ENCODE assay signal across 1 cellular context in the genomic region with DNA sequence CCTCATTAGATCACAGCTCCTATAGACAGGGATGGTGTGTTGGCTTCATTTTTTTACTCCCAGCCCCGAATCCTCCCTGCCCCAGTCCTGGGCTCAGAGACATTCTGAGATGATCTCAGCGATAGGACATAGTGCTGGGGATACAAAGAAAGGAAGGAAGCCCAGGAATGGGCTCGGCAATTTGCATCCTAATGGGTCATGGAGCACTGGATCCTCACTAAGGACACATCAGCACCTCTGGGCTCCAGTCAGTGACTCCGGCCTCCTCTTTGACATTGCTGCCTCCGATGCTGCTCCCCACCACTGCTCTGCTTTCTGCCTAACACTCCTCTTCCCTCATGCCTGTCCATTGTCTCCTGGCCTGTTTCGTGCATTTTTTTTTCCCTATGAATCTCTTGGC.
TF ChIP-seq lines count a peak whose summit lies in the region.

No MANE protein-coding gene starts in this region.

TF ChIP-seq in H1, 55 proteins besides CTCF, POLR2A, EP300 and RAD21 (continued from another document):
- TF ChIP-seq RFX5 (IDR thresholded peaks at IDR 0.05; ENCODE audit: borderline replicate concordance, low read depth, low read length), result no peak
- TF ChIP-seq HDAC2 (IDR thresholded peaks at IDR 0.05; ENCODE audit: borderline replicate concordance in 1 of 2, low read depth in 2 of 2, low read length in 2 of 2), result no peak
- no peak for TF ChIP-seq NANOG (IDR thresholded peaks at IDR 0.05; ENCODE audit: insufficient read depth, low read depth, low read length, poor library complexity, severe bottlenecking)
- TF ChIP-seq SP2 (IDR thresholded peaks at IDR 0.05; ENCODE audit: low read length), result no peak
- TF ChIP-seq RNF2 (IDR thresholded peaks at IDR 0.05; ENCODE audit: borderline replicate concordance, low read depth, low read length, missing control alignments, poor library complexity, severe bottlenecking), result no peak
- no peak for TF ChIP-seq CTBP2 (IDR thresholded peaks at IDR 0.05; ENCODE audit: borderline replicate concordance, insufficient read depth, insufficient read length, low read length)
- TF ChIP-seq E2F6 (IDR thresholded peaks at IDR 0.05), result no peak
- no peak for TF ChIP-seq GTF2F1 (IDR thresholded peaks at IDR 0.05; ENCODE audit: borderline replicate concordance, low read depth, low read length)
- no peak for TF ChIP-seq CREB1 (IDR thresholded peaks at IDR 0.05)
- no peak for TF ChIP-seq CHD2 (IDR thresholded peaks at IDR 0.05; ENCODE audit: low read length)
- no peak for TF ChIP-seq POLR2AphosphoS5 (IDR thresholded peaks at IDR 0.05; ENCODE audit: low read depth, low read length)
- TF ChIP-seq, protein P1, sequence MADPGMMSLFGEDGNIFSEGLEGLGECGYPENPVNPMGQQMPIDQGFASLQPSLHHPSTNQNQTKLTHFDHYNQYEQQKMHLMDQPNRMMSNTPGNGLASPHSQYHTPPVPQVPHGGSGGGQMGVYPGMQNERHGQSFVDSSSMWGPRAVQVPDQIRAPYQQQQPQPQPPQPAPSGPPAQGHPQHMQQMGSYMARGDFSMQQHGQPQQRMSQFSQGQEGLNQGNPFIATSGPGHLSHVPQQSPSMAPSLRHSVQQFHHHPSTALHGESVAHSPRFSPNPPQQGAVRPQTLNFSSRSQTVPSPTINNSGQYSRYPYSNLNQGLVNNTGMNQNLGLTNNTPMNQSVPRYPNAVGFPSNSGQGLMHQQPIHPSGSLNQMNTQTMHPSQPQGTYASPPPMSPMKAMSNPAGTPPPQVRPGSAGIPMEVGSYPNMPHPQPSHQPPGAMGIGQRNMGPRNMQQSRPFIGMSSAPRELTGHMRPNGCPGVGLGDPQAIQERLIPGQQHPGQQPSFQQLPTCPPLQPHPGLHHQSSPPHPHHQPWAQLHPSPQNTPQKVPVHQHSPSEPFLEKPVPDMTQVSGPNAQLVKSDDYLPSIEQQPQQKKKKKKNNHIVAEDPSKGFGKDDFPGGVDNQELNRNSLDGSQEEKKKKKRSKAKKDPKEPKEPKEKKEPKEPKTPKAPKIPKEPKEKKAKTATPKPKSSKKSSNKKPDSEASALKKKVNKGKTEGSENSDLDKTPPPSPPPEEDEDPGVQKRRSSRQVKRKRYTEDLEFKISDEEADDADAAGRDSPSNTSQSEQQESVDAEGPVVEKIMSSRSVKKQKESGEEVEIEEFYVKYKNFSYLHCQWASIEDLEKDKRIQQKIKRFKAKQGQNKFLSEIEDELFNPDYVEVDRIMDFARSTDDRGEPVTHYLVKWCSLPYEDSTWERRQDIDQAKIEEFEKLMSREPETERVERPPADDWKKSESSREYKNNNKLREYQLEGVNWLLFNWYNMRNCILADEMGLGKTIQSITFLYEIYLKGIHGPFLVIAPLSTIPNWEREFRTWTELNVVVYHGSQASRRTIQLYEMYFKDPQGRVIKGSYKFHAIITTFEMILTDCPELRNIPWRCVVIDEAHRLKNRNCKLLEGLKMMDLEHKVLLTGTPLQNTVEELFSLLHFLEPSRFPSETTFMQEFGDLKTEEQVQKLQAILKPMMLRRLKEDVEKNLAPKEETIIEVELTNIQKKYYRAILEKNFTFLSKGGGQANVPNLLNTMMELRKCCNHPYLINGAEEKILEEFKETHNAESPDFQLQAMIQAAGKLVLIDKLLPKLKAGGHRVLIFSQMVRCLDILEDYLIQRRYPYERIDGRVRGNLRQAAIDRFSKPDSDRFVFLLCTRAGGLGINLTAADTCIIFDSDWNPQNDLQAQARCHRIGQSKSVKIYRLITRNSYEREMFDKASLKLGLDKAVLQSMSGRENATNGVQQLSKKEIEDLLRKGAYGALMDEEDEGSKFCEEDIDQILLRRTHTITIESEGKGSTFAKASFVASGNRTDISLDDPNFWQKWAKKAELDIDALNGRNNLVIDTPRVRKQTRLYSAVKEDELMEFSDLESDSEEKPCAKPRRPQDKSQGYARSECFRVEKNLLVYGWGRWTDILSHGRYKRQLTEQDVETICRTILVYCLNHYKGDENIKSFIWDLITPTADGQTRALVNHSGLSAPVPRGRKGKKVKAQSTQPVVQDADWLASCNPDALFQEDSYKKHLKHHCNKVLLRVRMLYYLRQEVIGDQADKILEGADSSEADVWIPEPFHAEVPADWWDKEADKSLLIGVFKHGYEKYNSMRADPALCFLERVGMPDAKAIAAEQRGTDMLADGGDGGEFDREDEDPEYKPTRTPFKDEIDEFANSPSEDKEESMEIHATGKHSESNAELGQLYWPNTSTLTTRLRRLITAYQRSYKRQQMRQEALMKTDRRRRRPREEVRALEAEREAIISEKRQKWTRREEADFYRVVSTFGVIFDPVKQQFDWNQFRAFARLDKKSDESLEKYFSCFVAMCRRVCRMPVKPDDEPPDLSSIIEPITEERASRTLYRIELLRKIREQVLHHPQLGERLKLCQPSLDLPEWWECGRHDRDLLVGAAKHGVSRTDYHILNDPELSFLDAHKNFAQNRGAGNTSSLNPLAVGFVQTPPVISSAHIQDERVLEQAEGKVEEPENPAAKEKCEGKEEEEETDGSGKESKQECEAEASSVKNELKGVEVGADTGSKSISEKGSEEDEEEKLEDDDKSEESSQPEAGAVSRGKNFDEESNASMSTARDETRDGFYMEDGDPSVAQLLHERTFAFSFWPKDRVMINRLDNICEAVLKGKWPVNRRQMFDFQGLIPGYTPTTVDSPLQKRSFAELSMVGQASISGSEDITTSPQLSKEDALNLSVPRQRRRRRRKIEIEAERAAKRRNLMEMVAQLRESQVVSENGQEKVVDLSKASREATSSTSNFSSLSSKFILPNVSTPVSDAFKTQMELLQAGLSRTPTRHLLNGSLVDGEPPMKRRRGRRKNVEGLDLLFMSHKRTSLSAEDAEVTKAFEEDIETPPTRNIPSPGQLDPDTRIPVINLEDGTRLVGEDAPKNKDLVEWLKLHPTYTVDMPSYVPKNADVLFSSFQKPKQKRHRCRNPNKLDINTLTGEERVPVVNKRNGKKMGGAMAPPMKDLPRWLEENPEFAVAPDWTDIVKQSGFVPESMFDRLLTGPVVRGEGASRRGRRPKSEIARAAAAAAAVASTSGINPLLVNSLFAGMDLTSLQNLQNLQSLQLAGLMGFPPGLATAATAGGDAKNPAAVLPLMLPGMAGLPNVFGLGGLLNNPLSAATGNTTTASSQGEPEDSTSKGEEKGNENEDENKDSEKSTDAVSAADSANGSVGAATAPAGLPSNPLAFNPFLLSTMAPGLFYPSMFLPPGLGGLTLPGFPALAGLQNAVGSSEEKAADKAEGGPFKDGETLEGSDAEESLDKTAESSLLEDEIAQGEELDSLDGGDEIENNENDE (IDR thresholded peaks at IDR 0.05; ENCODE audit: insufficient replicate concordance, low read length), result no peak
- TF ChIP-seq SIN3A (conservative IDR thresholded peaks at IDR 0.05 in 1 of 2, IDR thresholded peaks at IDR 0.05 in 1 of 2; ENCODE audit: low read depth in 1 of 2, low read length in 2 of 2), result no peak
